8 cellular contexts compared by ENCODE assay signal in the genomic region with DNA sequence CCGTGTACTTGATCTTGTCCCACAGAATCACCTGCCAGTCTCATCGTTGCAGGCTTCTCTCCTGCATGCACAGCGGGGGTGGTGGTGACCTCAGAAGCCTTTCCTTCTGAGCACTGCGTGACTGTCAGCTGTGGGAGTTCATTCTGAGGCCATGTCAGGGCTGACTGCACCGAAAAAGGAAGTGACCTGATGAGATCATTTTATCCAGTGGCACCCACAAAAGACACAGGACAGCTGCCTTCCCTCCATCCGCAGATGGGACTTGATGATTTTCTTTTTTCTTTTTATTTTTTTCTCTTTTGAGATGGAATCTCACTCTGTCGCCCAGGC.
DNase-seq lines count a peak whose midpoint lies in the region; ATAC-seq, FAIRE-seq and TF ChIP-seq lines count a peak whose summit lies in the region.

No MANE protein-coding gene starts in this region.

- ATAC-seq in GM18502 (IDR thresholded peaks at IDR 0.05; ENCODE audit: poor library complexity, unreplicated experiment) = peak; percentile 98
- ATAC-seq in GM21529 (IDR thresholded peaks at IDR 0.05; ENCODE audit: unreplicated experiment) = peak; percentile 95
- peak in 3 of 4 donors; percentile 47 to 76 (median 73) for ATAC-seq in pancreas

- H3K4me3 Mint-ChIP-seq in IgD-negative memory B cell = peak overlapping the region; percentile 25 to 94 (median 76)

- no peak for FAIRE-seq in pancreas (lab: Jason Lieb, UNC)

- H3K27me3 ChIP-seq in pancreas = no peaks in the 10 kb centered on the region

- peaks cover 0 to 4% (median 0%) of the 10 kb centered on the region in 3 donors for H3K36me3 ChIP-seq in pancreas

- H3K9me3 Mint-ChIP-seq in IgD-negative memory B cell = no peaks in the 10 kb centered on the region

- intact Hi-C loops in pancreas (cut with DNase I) = no loop called here

- no peaks in the 10 kb centered on the region for H3K36me3 Mint-ChIP-seq in IgD-negative memory B cell

- H3K4me1 ChIP-seq in pancreas = no peaks in the 10 kb centered on the region

- H3K27ac Mint-ChIP-seq in IgD-negative memory B cell = peak overlapping the region; percentile 63 to 93 (median 93)

- DNase-seq in choroid plexus epithelial cell (ENCODE audit: low read depth) = peak; percentile 87
- DNase-seq in pancreas = peak in 1 of 6 donors; percentile 65
- no peak for DNase-seq in NCI-H1092 (lab: John Stamatoyannopoulos, UW)
- no peak for DNase-seq in NCI-H187 (lab: John Stamatoyannopoulos, UW)
- DNase-seq in OCI-M2 (lab: John Stamatoyannopoulos, UW; ENCODE audit: unreplicated experiment) = no peak

- peaks cover 21 to 38% (median 21%) of the 10 kb centered on the region in 3 donors for H3K4me1 Mint-ChIP-seq in IgD-negative memory B cell

- no peaks in the 10 kb centered on the region for H3K9me3 ChIP-seq in pancreas

- peak overlapping the region in 2 of 4 donors; percentile 33 to 37 for H3K27ac ChIP-seq in pancreas

- H3K27me3 Mint-ChIP-seq in IgD-negative memory B cell = peaks cover 4% of the 10 kb centered on the region

- H3K4me3 ChIP-seq in choroid plexus epithelial cell (ENCODE audit: low read depth, low read length) = no peak overlapping the region
- no peak overlapping the region for H3K4me3 ChIP-seq in pancreas

- TF ChIP-seq CTCF in choroid plexus epithelial cell (conservative IDR thresholded peaks at IDR 0.05; ENCODE audit: low read depth, low read length) = no peak
- no peak for TF ChIP-seq CTCF in pancreas (IDR thresholded peaks at IDR 0.05)

- WGBS in pancreas, 2 donors = 80 to 84% methylated on average over 6 of the region's 7 CpGs
